Comparison of ENCODE assay signal across 22 cellular contexts in genomic region chr15:62524848-62525247, GRCh38.
"Had no signal": no experiment of that assay in that cellular context is flagged by ENCODE, and none has a peak within 500 bp of the region (broad histone marks: within the 10 kb centered on the region; RNA-seq: fewer than 3 reads in every experiment).

No MANE protein-coding gene starts in this region.

- H3K4me2 ChIP-seq: neural progenitor cell had no signal

- H3K27me3 ChIP-seq: body of pancreas, colonic mucosa, esophagus squamous epithelium, gastroesophageal sphincter, neural progenitor cell, testis had no signal

- H2AFZ ChIP-seq: neural progenitor cell had no signal

- H3K4me3 ChIP-seq: body of pancreas, colonic mucosa, esophagus squamous epithelium, gastroesophageal sphincter, neural progenitor cell, spleen, testis had no signal

- H3K36me3 ChIP-seq: colonic mucosa, esophagus squamous epithelium, gastroesophageal sphincter, neural progenitor cell, spleen, WERI-Rb-1 had no signal

- H3K9me3 ChIP-seq: body of pancreas, colonic mucosa, esophagus squamous epithelium, gastroesophageal sphincter, spleen, testis had no signal

- DNase-seq: activated CD4-positive, alpha-beta memory T cell treated with anti-CD3 and anti-CD28 coated beads, Interleukin-2, amount 10 ng/mL, durations not matched to agents 7 days and 5 days; activated CD8-positive, alpha-beta memory T cell treated with anti-CD3 and anti-CD28 coated beads, Interleukin-2, amount 50 U/mL, for 4 hours; activated effector memory CD4-positive, alpha-beta T cell treated with anti-CD3 and anti-CD28 coated beads, Interleukin-2, amount 50 U/mL, for 16 hours; activated T-cell treated with anti-CD3 and anti-CD28 coated beads, Interleukin-2, amount 50 U/mL, for 48 hours; amniotic stem cell; body of pancreas; central memory CD4-positive, alpha-beta T cell; colonic mucosa; esophagus squamous epithelium; left colon; naive B cell; spleen; stimulated activated CD4-positive, alpha-beta T cell treated with anti-CD3 and anti-CD28 coated beads, Interleukin-1b, Interleukin-23, amount 100 ng/mL, for 48 hours; stimulated activated naive CD8-positive, alpha-beta T cell treated with anti-CD3 and anti-CD28 coated beads, Interleukin-15, amount 100 ng/mL, for 72 hours; SW 1271; T1000; testis; WERI-Rb-1 had no signal

- H3K27ac ChIP-seq: body of pancreas, colonic mucosa, esophagus squamous epithelium, gastroesophageal sphincter, neural progenitor cell, spleen, testis, WERI-Rb-1 had no signal

- H3K9ac ChIP-seq: neural progenitor cell had no signal

- H3K4me1 ChIP-seq: body of pancreas, colonic mucosa, esophagus squamous epithelium, gastroesophageal sphincter, spleen, testis had no signal

- ATAC-seq: activated naive CD4-positive, alpha-beta T cell treated with anti-CD3 and anti-CD28 coated beads, Interleukin-2, amount 50 U/mL, for 72 hours; body of pancreas; gastroesophageal sphincter; left colon; sciatic nerve; stimulated activated naive CD8-positive, alpha-beta T cell treated with anti-CD3 and anti-CD28 coated beads, Interleukin-15, amount 100 ng/mL, for 72 hours had no signal
